ENCODE assay signal across 15 cellular contexts in the genomic region with DNA sequence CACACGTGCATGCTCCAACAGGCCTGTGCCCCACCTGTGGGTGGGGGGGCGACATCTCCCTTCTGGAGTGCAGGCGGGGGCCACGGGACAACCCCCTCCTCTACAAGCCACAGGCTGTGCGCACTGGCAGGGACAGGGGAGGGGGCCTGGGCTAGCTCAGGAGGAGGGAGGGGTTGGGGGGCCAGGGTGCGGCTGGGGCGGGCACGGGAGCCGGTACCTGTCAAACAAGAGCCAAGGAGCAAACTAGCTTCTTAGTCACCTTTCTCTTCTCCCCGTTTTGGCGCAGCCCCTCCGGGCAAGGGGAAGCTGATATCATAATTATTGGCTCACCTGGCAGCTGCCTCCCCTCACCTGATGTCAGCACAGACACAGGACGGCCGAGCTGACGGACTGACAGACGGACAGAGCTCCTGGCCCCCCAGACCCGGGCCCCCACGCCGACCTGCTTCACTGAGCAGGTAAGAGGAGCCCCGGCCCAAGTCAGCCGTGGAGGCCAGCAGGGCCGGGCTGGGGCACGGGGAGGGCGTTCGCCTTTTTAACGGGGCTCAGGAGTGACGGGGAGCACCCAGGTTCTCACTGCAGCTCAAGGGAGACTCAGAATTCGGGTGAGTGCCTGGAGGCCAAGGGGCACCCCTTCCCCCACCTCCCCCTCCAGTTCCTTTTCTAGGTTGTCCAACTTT. TPM values are rescaled to one million over a fixed set of nuclear protein-coding genes. Genes with fewer than 3 reads are reported as not detected.
DNase-seq lines count a peak whose midpoint lies in the region; ATAC-seq and TF ChIP-seq lines count a peak whose summit lies in the region.
"Had no signal": no experiment of that assay in that cellular context is flagged by ENCODE, and none has a peak within 500 bp of the region (broad histone marks: within the 10 kb centered on the region; RNA-seq: fewer than 3 reads in every experiment).

FOXN1 (plus strand) TSS at position 363 of the 680 bp plus-strand sequence. CDS start 17,622 bp downstream, outside the sequence.

- no peaks in the 10 kb centered on the region for H3K9me3 Mint-ChIP-seq in activated naive CD4-positive, alpha-beta T cell treated with anti-CD3 and anti-CD28 coated beads for 36 hours
- H3K9me3 Mint-ChIP-seq in activated naive CD4-positive, alpha-beta T cell treated with anti-CD3 and anti-CD28 coated beads, Interleukin-2, amount 10 ng/mL, durations not matched to agents 7 days and 5 days: no peaks in the 10 kb centered on the region
- no peaks in the 10 kb centered on the region for H3K9me3 Mint-ChIP-seq in dendritic cell treated with granulocyte-macrophage colony-stimulating factor and Interleukin-4, amounts not matched to agents 40 ng/mL and 50 ng/mL, for 4 days

- intact Hi-C loops in activated naive CD4-positive, alpha-beta T cell treated with anti-CD3 and anti-CD28 coated beads for 36 hours (cut with micrococcal nuclease): no loop called here
- intact Hi-C loops in dendritic cell treated with granulocyte-macrophage colony-stimulating factor and Interleukin-4, amounts not matched to agents 40 ng/mL and 50 ng/mL, for 4 days (cut with micrococcal nuclease): no loop called here
- intact Hi-C loops in lower lobe of right lung (cut with DNase I) (no loop called here), vagina (cut with DNase I) (no loop called here)

- peak within 1 kb of the TSS; percentile 1 for H3K27ac Mint-ChIP-seq in activated naive CD4-positive, alpha-beta T cell treated with anti-CD3 and anti-CD28 coated beads for 36 hours
- no peak within 1 kb of the TSS for H3K27ac Mint-ChIP-seq in activated naive CD4-positive, alpha-beta T cell treated with anti-CD3 and anti-CD28 coated beads, Interleukin-2, amount 10 ng/mL, durations not matched to agents 7 days and 5 days
- H3K27ac Mint-ChIP-seq in dendritic cell treated with granulocyte-macrophage colony-stimulating factor and Interleukin-4, amounts not matched to agents 40 ng/mL and 50 ng/mL, for 4 days: peak within 1 kb of the TSS; percentile 21

- H3K27ac ChIP-seq in lower lobe of right lung (no peak within 1 kb of the TSS), vagina (peak within 1 kb of the TSS; percentile 33)
- H3K27ac ChIP-seq: C4-2B had no signal

- no peak for TF ChIP-seq CTCF in lower lobe of right lung (IDR thresholded peaks at IDR 0.05)
- TF ChIP-seq CTCF in vagina (IDR thresholded peaks at IDR 0.05): no peak

- DNase-seq in activated naive CD4-positive, alpha-beta T cell treated with anti-CD3 and anti-CD28 coated beads for 36 hours: no peak
- no peak for DNase-seq in activated naive CD4-positive, alpha-beta T cell treated with anti-CD3 and anti-CD28 coated beads, Interleukin-2, amount 10 ng/mL, durations not matched to agents 7 days and 5 days
- DNase-seq in lower lobe of right lung (peak; percentile 37), vagina (ENCODE audit: extremely low spot score in 2 of 2) (no peak)
- DNase-seq: COR-L47, DMS153, MV-4-11, NCI-H1436 treated with DMSO at 0.1 percent for 48 hours had no signal

- H3K4me3 Mint-ChIP-seq in activated naive CD4-positive, alpha-beta T cell treated with anti-CD3 and anti-CD28 coated beads for 36 hours: no peak within 1 kb of the TSS
- no peak within 1 kb of the TSS for H3K4me3 Mint-ChIP-seq in activated naive CD4-positive, alpha-beta T cell treated with anti-CD3 and anti-CD28 coated beads, Interleukin-2, amount 10 ng/mL, durations not matched to agents 7 days and 5 days
- no peak within 1 kb of the TSS for H3K4me3 Mint-ChIP-seq in dendritic cell treated with granulocyte-macrophage colony-stimulating factor and Interleukin-4, amounts not matched to agents 40 ng/mL and 50 ng/mL, for 4 days

- no peak within 1 kb of the TSS for H3K4me3 ChIP-seq in lower lobe of right lung
- H3K4me3 ChIP-seq in vagina: peak within 1 kb of the TSS in 1 of 2 donors; percentile 29
- H3K4me3 ChIP-seq: HAP-1 had no signal

- H3K36me3 Mint-ChIP-seq in activated naive CD4-positive, alpha-beta T cell treated with anti-CD3 and anti-CD28 coated beads for 36 hours (ENCODE audit: low read depth): no peaks in the 10 kb centered on the region
- no peaks in the 10 kb centered on the region for H3K36me3 Mint-ChIP-seq in activated naive CD4-positive, alpha-beta T cell treated with anti-CD3 and anti-CD28 coated beads, Interleukin-2, amount 10 ng/mL, durations not matched to agents 7 days and 5 days
- no peaks in the 10 kb centered on the region for H3K36me3 Mint-ChIP-seq in dendritic cell treated with granulocyte-macrophage colony-stimulating factor and Interleukin-4, amounts not matched to agents 40 ng/mL and 50 ng/mL, for 4 days (ENCODE audit: low read depth)

- ATAC-seq in lower lobe of right lung: no peak
- no peak for ATAC-seq in HG03457 (IDR thresholded peaks at IDR 0.05; ENCODE audit: unreplicated experiment)
- no peak for ATAC-seq in HG02571 (IDR thresholded peaks at IDR 0.05; ENCODE audit: unreplicated experiment)
- no peak for ATAC-seq in GM21447 (IDR thresholded peaks at IDR 0.05; ENCODE audit: unreplicated experiment)

- H3K36me3 ChIP-seq in lower lobe of right lung (no peaks in the 10 kb centered on the region), vagina (no peaks in the 10 kb centered on the region)
- H3K36me3 ChIP-seq: HAP-1 had no signal

- peaks cover 20% of the 10 kb centered on the region for H3K27me3 Mint-ChIP-seq in activated naive CD4-positive, alpha-beta T cell treated with anti-CD3 and anti-CD28 coated beads for 36 hours (ENCODE audit: low read depth)
- peaks cover 57% of the 10 kb centered on the region for H3K27me3 Mint-ChIP-seq in activated naive CD4-positive, alpha-beta T cell treated with anti-CD3 and anti-CD28 coated beads, Interleukin-2, amount 10 ng/mL, durations not matched to agents 7 days and 5 days
- H3K27me3 Mint-ChIP-seq in dendritic cell treated with granulocyte-macrophage colony-stimulating factor and Interleukin-4, amounts not matched to agents 40 ng/mL and 50 ng/mL, for 4 days: peaks cover 33% of the 10 kb centered on the region

- H3K9me3 ChIP-seq in lower lobe of right lung (no peaks in the 10 kb centered on the region), vagina (no peaks in the 10 kb centered on the region)
- H3K9me3 ChIP-seq: HAP-1 had no signal

- H3K4me1 ChIP-seq in lower lobe of right lung: no peaks in the 10 kb centered on the region
- H3K4me1 ChIP-seq in vagina: peaks cover 17% of the 10 kb centered on the region
- H3K4me1 ChIP-seq: HAP-1 had no signal

- no peaks in the 10 kb centered on the region for H3K4me1 Mint-ChIP-seq in activated naive CD4-positive, alpha-beta T cell treated with anti-CD3 and anti-CD28 coated beads for 36 hours (ENCODE audit: low read depth)
- H3K4me1 Mint-ChIP-seq in activated naive CD4-positive, alpha-beta T cell treated with anti-CD3 and anti-CD28 coated beads, Interleukin-2, amount 10 ng/mL, durations not matched to agents 7 days and 5 days: no peaks in the 10 kb centered on the region
- H3K4me1 Mint-ChIP-seq in dendritic cell treated with granulocyte-macrophage colony-stimulating factor and Interleukin-4, amounts not matched to agents 40 ng/mL and 50 ng/mL, for 4 days (ENCODE audit: low read depth): peaks cover 42% of the 10 kb centered on the region

- H3K27me3 ChIP-seq in lower lobe of right lung (ENCODE audit: low read depth): peaks cover 26% of the 10 kb centered on the region
- no peaks in the 10 kb centered on the region for H3K27me3 ChIP-seq in vagina

- no peak for TF ChIP-seq POLR2A in vagina (IDR thresholded peaks at IDR 0.05)

- CTCF ChIA-PET in activated naive CD4-positive, alpha-beta T cell treated with anti-CD3 and anti-CD28 coated beads for 36 hours (lab: Charles Lee): interaction anchor here (1.2 kb wide), 1 partner anchor 19 kb away, joined by 3 read pairs; no protein-coding TSS in a partner anchor
- CTCF ChIA-PET in activated naive CD4-positive, alpha-beta T cell treated with anti-CD3 and anti-CD28 coated beads, Interleukin-2, amount 10 ng/mL, durations not matched to agents 7 days and 5 days (lab: Charles Lee): interaction anchor here (1.4 kb wide), 1 partner anchor 42 kb away, joined by 7 read pairs; no protein-coding TSS in a partner anchor

RNA-seq across cellular contexts. Expression of gene FOXN1, which starts in this region (rescaled TPM):
- total RNA-seq in activated naive CD4-positive, alpha-beta T cell treated with anti-CD3 and anti-CD28 coated beads for 36 hours: not detected
- total RNA-seq in lower lobe of right lung: 0.15 TPM
- 3.4 TPM for total RNA-seq in vagina
- total RNA-seq: NCI-H460 had no signal

Comparison
In these comparisons a context has a peak if more than half of its experiments do, and no peak if none do; other contexts are left out.
1. Peak in DNase-seq in lower lobe of right lung; RNA of the gene not detected or under 1 TPM.